8 cellular contexts compared by ENCODE assay signal in the genomic region with DNA sequence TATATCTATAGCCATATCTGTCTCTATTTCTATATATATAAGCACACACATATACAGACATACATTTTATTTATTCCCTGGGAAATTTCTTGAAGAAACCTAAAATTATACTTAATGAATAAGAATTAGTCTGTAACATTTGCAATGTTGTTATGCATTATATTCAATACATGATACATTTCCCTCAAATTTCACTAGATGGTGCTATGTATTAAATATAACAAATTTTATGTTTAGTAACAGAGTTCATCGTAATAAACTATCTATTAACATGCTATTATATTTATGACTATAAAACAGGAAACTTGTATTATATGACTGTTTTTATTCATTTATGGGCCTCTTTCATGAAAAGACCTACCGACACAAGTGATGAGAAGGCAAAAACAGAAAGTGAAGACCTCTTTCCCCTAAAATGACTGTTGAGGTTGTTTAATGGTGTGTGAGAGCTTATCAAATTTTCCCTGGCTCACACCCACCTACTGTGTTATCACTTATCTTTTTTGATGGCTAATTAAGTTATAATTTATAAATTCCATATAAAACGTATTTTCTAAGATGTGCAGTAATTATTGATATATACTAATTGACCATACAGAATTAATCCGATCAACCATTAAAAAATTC.
DNase-seq lines count a peak whose midpoint lies in the region; TF ChIP-seq lines count a peak whose summit lies in the region.

No MANE protein-coding gene starts in this region.

- H3K36me3 ChIP-seq in stomach, result no peaks in the 10 kb centered on the region

- no peaks in the 10 kb centered on the region for H3K27me3 ChIP-seq in stomach

- no peaks in the 10 kb centered on the region for H3K4me1 ChIP-seq in stomach

- 40 to 48% (median 41%) methylated on average over 4 of the region's 4 CpGs for WGBS in stomach, 5 donors

- intact Hi-C loops in stomach (cut with DNase I; ENCODE audit: low total_unique reads), result loop anchor here (5.0 kb wide), 1 partner anchor 890 kb away; no protein-coding TSS in a partner anchor

- no peak for TF ChIP-seq EP300 in stomach (IDR thresholded peaks at IDR 0.05)

- DNase-seq in NCI-H2081 (lab: John Stamatoyannopoulos, UW), result peak; percentile 24 to 57
- DNase-seq in NCI-H2081 treated with DMSO at 0.1 percent for 48 hours (lab: John Stamatoyannopoulos, UW), result no peak
- peak; percentile 53 to 76 for DNase-seq in NCI-H526 (lab: John Stamatoyannopoulos, UW)
- DNase-seq in dedifferentiated amniotic fluid mesenchymal stem cell (ENCODE audit: extremely low spot score), result peak; percentile 34
- DNase-seq in stomach, result no peak
- DNase-seq in activated effector memory CD4-positive, alpha-beta T cell treated with Interleukin-2 at 50 U/mL for 16 hours, result no peak
- no peak for DNase-seq in activated T-cell treated with anti-CD3 and anti-CD28 coated beads, Interleukin-2, amount 50 U/mL, for 1 hour
- DNase-seq in activated CD8-positive, alpha-beta memory T cell treated with anti-CD3 and anti-CD28 coated beads, Interleukin-2, amount 50 U/mL, for 48 hours, result no peak

- no peak for TF ChIP-seq POLR2A in stomach (IDR thresholded peaks at IDR 0.05)

- peak in 4 of 7 experiments; percentile 9 to 46 (median 36) for TF ChIP-seq CTCF in stomach (IDR thresholded peaks at IDR 0.05)

- H3K27ac ChIP-seq in stomach, result no peak overlapping the region

- no peak overlapping the region for H3K4me3 ChIP-seq in stomach

- no peaks in the 10 kb centered on the region for H3K9me3 ChIP-seq in stomach

Comparison
In these comparisons a context has a peak if more than half of its experiments do, and no peak if none do; other contexts are left out.
1. DNase-seq: peak in NCI-H2081 (2 of 2), NCI-H526 (2 of 2) and dedifferentiated amniotic fluid mesenchymal stem cell (single experiment); none in NCI-H2081 treated with DMSO at 0.1 percent for 48 hours (single experiment), stomach (single experiment), activated effector memory CD4-positive, alpha-beta T cell treated with Interleukin-2 at 50 U/mL for 16 hours (single experiment), activated T-cell treated with anti-CD3 and anti-CD28 coated beads, Interleukin-2, amount 50 U/mL, for 1 hour (single experiment) and activated CD8-positive, alpha-beta memory T cell treated with anti-CD3 and anti-CD28 coated beads, Interleukin-2, amount 50 U/mL, for 48 hours (single experiment).